In the genomic region with DNA sequence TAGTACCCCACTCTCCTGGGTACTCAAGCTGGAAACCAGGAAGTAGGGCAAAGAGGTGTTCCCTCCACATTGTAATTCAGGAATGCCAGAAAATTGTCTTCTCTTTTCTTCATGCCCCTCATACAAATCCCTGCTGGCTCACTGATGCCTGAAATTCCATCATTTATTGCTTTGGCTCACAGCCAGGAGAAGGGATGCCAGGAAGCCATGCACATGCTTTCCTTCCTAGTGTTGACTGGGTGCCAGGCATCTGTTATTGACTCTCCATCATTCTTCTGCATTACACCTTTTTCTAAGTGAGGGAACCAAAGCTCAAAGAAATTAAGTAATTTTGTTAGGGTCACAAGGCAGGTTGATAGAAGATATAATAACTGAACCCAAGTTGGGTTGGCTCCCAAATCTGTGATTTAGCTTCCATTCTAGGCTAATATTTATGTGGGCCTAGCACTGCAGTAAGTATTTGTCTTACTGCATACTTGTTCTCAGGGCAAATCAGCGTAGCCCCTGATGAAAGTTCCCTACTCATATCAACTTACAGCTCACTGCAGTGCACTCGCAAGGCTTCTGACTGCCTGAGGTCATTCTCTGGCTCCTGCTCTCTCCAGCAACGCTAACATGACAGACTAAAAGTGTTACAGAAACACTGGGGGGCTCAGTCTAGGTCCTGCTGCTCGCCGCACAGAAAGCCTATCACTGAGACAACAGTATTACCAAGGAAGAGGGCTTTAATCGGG, we compare ENCODE assay signal across 16 cellular contexts.
DNase-seq lines count a peak whose midpoint lies in the region; ATAC-seq and TF ChIP-seq lines count a peak whose summit lies in the region.
"Had no signal": no experiment of that assay in that cellular context is flagged by ENCODE, and none has a peak within 500 bp of the region (broad histone marks: within the 10 kb centered on the region; RNA-seq: fewer than 3 reads in every experiment).

No MANE protein-coding gene starts in this region.

- H3K4me3 ChIP-seq in SK-N-SH (ENCODE audit: low read depth in 2 of 2, low read length in 1 of 2) (no peak overlapping the region), thyroid gland (replicated peaks in 1 of 3) (no peak overlapping the region)
- H3K4me3 ChIP-seq in naive thymus-derived CD4-positive, alpha-beta T cell (ENCODE audit: low read length), result no peak overlapping the region
- H3K4me3 ChIP-seq: GM23248 had no signal

- H3K27ac ChIP-seq in SK-N-SH (ENCODE audit: low read depth in 2 of 2, low read length in 1 of 2), result no peak overlapping the region; a peak in 1 of 4 replicates
- peak overlapping the region; percentile 80 for H3K27ac ChIP-seq in VCaP
- H3K27ac ChIP-seq in thyroid gland, result peak overlapping the region in 2 of 3 donors; percentile 65 to 69
- H3K27ac ChIP-seq in naive thymus-derived CD4-positive, alpha-beta T cell (ENCODE audit: low read depth, low read length), result no peak overlapping the region
- H3K27ac ChIP-seq: GM23248, HL-60 had no signal

- H3K27me3 ChIP-seq in SK-N-SH (ENCODE audit: insufficient read depth) (no peaks in the 10 kb centered on the region), thyroid gland (no peaks in the 10 kb centered on the region)
- H3K27me3 ChIP-seq in naive thymus-derived CD4-positive, alpha-beta T cell (ENCODE audit: control insufficient read depth in 2 of 2, insufficient read depth in 2 of 2, low read length in 2 of 2), result no peaks in the 10 kb centered on the region

- no peak overlapping the region for H2AFZ ChIP-seq in SK-N-SH (ENCODE audit: low read depth)
- H2AFZ ChIP-seq: GM23248 had no signal

- CTCF ChIA-PET in SK-N-SH (lab: Yijun Ruan, JAX), result no interaction called here
- CTCF ChIA-PET in naive thymus-derived CD4-positive, alpha-beta T cell (lab: Charles Lee), result no interaction called here

- H3K36me3 ChIP-seq in SK-N-SH (replicated peaks in 1 of 2; ENCODE audit: control insufficient read depth in 1 of 2, insufficient read depth in 2 of 2, low read length in 1 of 2) (no peaks in the 10 kb centered on the region), thyroid gland (no peaks in the 10 kb centered on the region)
- H3K36me3 ChIP-seq in naive thymus-derived CD4-positive, alpha-beta T cell (ENCODE audit: control insufficient read depth in 2 of 3, insufficient read depth in 3 of 3, low read length in 3 of 3), result no peaks in the 10 kb centered on the region

- peaks cover 6 to 19% (median 9%) of the 10 kb centered on the region in 5 donors for H3K27me3 Mint-ChIP-seq in naive thymus-derived CD4-positive, alpha-beta T cell

- H3K4me1 Mint-ChIP-seq in naive thymus-derived CD4-positive, alpha-beta T cell, result no peaks in the 10 kb centered on the region
- H3K4me1 Mint-ChIP-seq: activated naive CD4-positive, alpha-beta T cell treated with anti-CD3 and anti-CD28 coated beads, Interleukin-2, amount 10 ng/mL, durations not matched to agents 7 days and 5 days had no signal

- no peaks in the 10 kb centered on the region for H3K9me3 ChIP-seq in SK-N-SH
- H3K9me3 ChIP-seq in thyroid gland, result no peaks in the 10 kb centered on the region
- H3K9me3 ChIP-seq in naive thymus-derived CD4-positive, alpha-beta T cell (ENCODE audit: control insufficient read depth in 2 of 3, low read length in 3 of 3), result no peaks in the 10 kb centered on the region

- TF ChIP-seq CTCF in SK-N-SH (IDR thresholded peaks at IDR 0.05) (no peak), VCaP (conservative IDR thresholded peaks at IDR 0.05) (no peak), thyroid gland (IDR thresholded peaks at IDR 0.05) (no peak)

- H3K36me3 Mint-ChIP-seq in naive thymus-derived CD4-positive, alpha-beta T cell, result no peaks in the 10 kb centered on the region
- H3K36me3 Mint-ChIP-seq: activated naive CD4-positive, alpha-beta T cell treated with anti-CD3 and anti-CD28 coated beads, Interleukin-2, amount 10 ng/mL, durations not matched to agents 7 days and 5 days; natural killer cell treated with Interleukin-12 subunit alpha and Interleukin-12 subunit beta and Interleukin-15 and Interleukin-18, amount 100 ng/mL, for 72 hours had no signal

- POLR2A ChIA-PET in SK-N-SH (lab: Yijun Ruan, JAX), result no interaction called here
- POLR2A ChIA-PET in naive thymus-derived CD4-positive, alpha-beta T cell (lab: Charles Lee), result no interaction called here

- H3K9me2 ChIP-seq in SK-N-SH, result no peaks in the 10 kb centered on the region

- H3F3A ChIP-seq in SK-N-SH (replicated peaks; ENCODE audit: insufficient read depth), result no peaks in the 10 kb centered on the region

- H3K4me3 Mint-ChIP-seq in naive thymus-derived CD4-positive, alpha-beta T cell, result no peak overlapping the region
- H3K4me3 Mint-ChIP-seq: activated naive CD4-positive, alpha-beta T cell treated with anti-CD3 and anti-CD28 coated beads, Interleukin-2, amount 10 ng/mL, durations not matched to agents 7 days and 5 days; natural killer cell treated with Interleukin-12 subunit alpha and Interleukin-12 subunit beta and Interleukin-15 and Interleukin-18, amount 100 ng/mL, for 72 hours had no signal

- no peak overlapping the region for H3K27ac Mint-ChIP-seq in naive thymus-derived CD4-positive, alpha-beta T cell
- H3K27ac Mint-ChIP-seq: activated naive CD4-positive, alpha-beta T cell treated with anti-CD3 and anti-CD28 coated beads, Interleukin-2, amount 10 ng/mL, durations not matched to agents 7 days and 5 days; natural killer cell treated with Interleukin-12 subunit alpha and Interleukin-12 subunit beta and Interleukin-15 and Interleukin-18, amount 100 ng/mL, for 72 hours had no signal

- no peak overlapping the region for H3K4me2 ChIP-seq in SK-N-SH

- peaks cover 0 to 5% of the 10 kb centered on the region in 2 experiments; a peak in 1 of 4 replicates for H3K4me1 ChIP-seq in SK-N-SH (ENCODE audit: control insufficient read depth in 1 of 2, insufficient read depth in 2 of 2, low read depth in 1 of 2, low read length in 1 of 2)
- H3K4me1 ChIP-seq in thyroid gland, result peaks cover 0 to 21% of the 10 kb centered on the region in 2 donors
- H3K4me1 ChIP-seq in naive thymus-derived CD4-positive, alpha-beta T cell (ENCODE audit: control insufficient read depth in 2 of 2, insufficient read depth in 2 of 2, low read length in 2 of 2), result no peaks in the 10 kb centered on the region

- H3K9me3 Mint-ChIP-seq in naive thymus-derived CD4-positive, alpha-beta T cell, result peaks cover 0 to 5% (median 0%) of the 10 kb centered on the region in 11 donors
- H3K9me3 Mint-ChIP-seq: activated naive CD4-positive, alpha-beta T cell treated with anti-CD3 and anti-CD28 coated beads, Interleukin-2, amount 10 ng/mL, durations not matched to agents 7 days and 5 days; natural killer cell treated with Interleukin-12 subunit alpha and Interleukin-12 subunit beta and Interleukin-15 and Interleukin-18, amount 100 ng/mL, for 72 hours had no signal

- H3K9ac ChIP-seq in SK-N-SH, result no peak overlapping the region
- H3K9ac ChIP-seq: GM23248 had no signal

- intact Hi-C loops in left colon (cut with DNase I, micrococcal nuclease) (no loop called here), thyroid gland (cut with DNase I) (no loop called here)
- intact Hi-C loops in naive thymus-derived CD4-positive, alpha-beta T cell (cut with micrococcal nuclease), result no loop called here

- TF ChIP-seq RAD21 in SK-N-SH (IDR thresholded peaks at IDR 0.05; ENCODE audit: low read length), result no peak

- WGBS in SK-N-SH (ENCODE audit: low lambda C conversion rate), result 31% methylated on average over 6 of the region's 6 CpGs
- WGBS in thyroid gland, 2 donors, result 59% methylated on average over 6 of the region's 6 CpGs

- TF ChIP-seq POLR2A in thyroid gland (IDR thresholded peaks at IDR 0.05), result no peak

- ATAC-seq in SK-N-SH treated with all-trans-retinoic acid at 6 μM for 48 hours (no peak; the same call in 2 of the 3 replicates), left colon (peak; percentile 55)
- ATAC-seq in naive thymus-derived CD4-positive, alpha-beta T cell, result no peak
- ATAC-seq: natural killer cell treated with Interleukin-12 subunit alpha and Interleukin-12 subunit beta and Interleukin-15 and Interleukin-18, amount 100 ng/mL, for 72 hours had no signal

- no peaks in the 10 kb centered on the region for H3K79me2 ChIP-seq in SK-N-SH (ENCODE audit: insufficient read depth)

- DNase-seq in SK-N-SH, result peak; percentile 48
- no peak for DNase-seq in left colon
- peak; percentile 31 to 68 for DNase-seq in thyroid gland
- no peak for DNase-seq in naive thymus-derived CD4-positive, alpha-beta T cell
- DNase-seq in activated CD8-positive, alpha-beta memory T cell treated with anti-CD3 and anti-CD28 coated beads, Interleukin-2, amount 50 U/mL, for 48 hours, result no peak
- no peak for DNase-seq in HUDEP-2 (lab: John Stamatoyannopoulos, UW; ENCODE audit: unreplicated experiment in 76 of 76)
- DNase-seq: activated naive CD4-positive, alpha-beta T cell treated with anti-CD3 and anti-CD28 coated beads, Interleukin-2, amount 10 ng/mL, durations not matched to agents 7 days and 5 days; DMS153; GM23248; MM.1S; NCI-H510A; T-helper 9 cell had no signal

- H4K20me1 ChIP-seq in SK-N-SH (ENCODE audit: insufficient read depth), result no peaks in the 10 kb centered on the region

- TF ChIP-seq EP300 in SK-N-SH (IDR thresholded peaks at IDR 0.05; ENCODE audit: borderline replicate concordance in 1 of 2, low read depth in 1 of 2, low read length in 1 of 2), result no peak

TF ChIP-seq in SK-N-SH, 30 proteins besides CTCF, POLR2A, EP300 and RAD21:
- no peak for TF ChIP-seq FOXJ3 (CRISPR knock-in tag; IDR thresholded peaks at IDR 0.05)

TF ChIP-seq in SK-N-SH treated with all-trans-retinoic acid at 6 μM for 48 hours, 23 proteins besides CTCF, POLR2A, EP300 and RAD21 (continues in another document):
- TF ChIP-seq ZFP30 (CRISPR knock-in tag; IDR thresholded peaks at IDR 0.05) (no peak), TCF4 (CRISPR knock-in tag; IDR thresholded peaks at IDR 0.05; ENCODE audit: borderline replicate concordance) (no peak), ZNF70 (CRISPR knock-in tag; IDR thresholded peaks at IDR 0.05) (no peak), ZNF565 (CRISPR knock-in tag; conservative IDR thresholded peaks at IDR 0.05; ENCODE audit: low read depth) (no peak)

Comparison
In these comparisons a context has a peak if more than half of its experiments do, and no peak if none do; other contexts are left out.
1. DNase-seq: peak in SK-N-SH (single experiment) and thyroid gland (2 of 2); none in left colon (0 of 2), naive thymus-derived CD4-positive, alpha-beta T cell (0 of 9), activated CD8-positive, alpha-beta memory T cell treated with anti-CD3 and anti-CD28 coated beads, Interleukin-2, amount 50 U/mL, for 48 hours (single experiment) and HUDEP-2 (0 of 76).
2. H3K27ac ChIP-seq: peak in VCaP (single experiment) and thyroid gland (2 of 3); none in SK-N-SH (0 of 2) and naive thymus-derived CD4-positive, alpha-beta T cell (single experiment).